12 cellular contexts compared by ENCODE assay signal in genomic region chr3:182364723-182365650, GRCh38.
DNase-seq lines count a peak whose midpoint lies in the region; TF ChIP-seq lines count a peak whose summit lies in the region.
"Had no signal": no experiment of that assay in that cellular context is flagged by ENCODE, and none has a peak within 500 bp of the region (broad histone marks: within the 10 kb centered on the region; RNA-seq: fewer than 3 reads in every experiment).

No MANE protein-coding gene starts in this region.

- H3K9me3 ChIP-seq in suprapubic skin (no peaks in the 10 kb centered on the region), ascending aorta (no peaks in the 10 kb centered on the region)

- DNase-seq in DMS 273 (lab: John Stamatoyannopoulos, UW; ENCODE audit: unreplicated experiment) (peak; percentile 61), DMS 273 treated with DMSO at 0.1 percent for 48 hours (lab: John Stamatoyannopoulos, UW) (no peak), SHP77 treated with DMSO at 0.1 percent for 48 hours (lab: John Stamatoyannopoulos, UW) (peak; percentile 96), hippocampal formation (lab: John Stamatoyannopoulos, UW) (peak; percentile 60 to 80), suprapubic skin (ENCODE audit: low spot score in 2 of 2) (no peak), GDM1 (lab: John Stamatoyannopoulos, UW) (no peak), ascending aorta (ENCODE audit: low spot score in 2 of 2) (no peak)
- no peak for DNase-seq in stimulated activated naive CD4-positive, alpha-beta T cell treated with Interleukin-2 at 50 U/mL for 16 hours (lab: John Stamatoyannopoulos, UW)
- DNase-seq: RPMI8226, small intestine had no signal

- 45% methylated on average over 20 of the region's 20 CpGs for WGBS in suprapubic skin

- H3K27me3 ChIP-seq in suprapubic skin = no peaks in the 10 kb centered on the region
- no peaks in the 10 kb centered on the region for H3K27me3 ChIP-seq in ascending aorta

- H3K27ac ChIP-seq in suprapubic skin (peak overlapping the region; percentile 51), ascending aorta (no peak overlapping the region)
- H3K27ac ChIP-seq: 22Rv1 had no signal

- no peak for TF ChIP-seq EP300 in suprapubic skin (IDR thresholded peaks at IDR 0.05)

- no peak for TF ChIP-seq POLR2A in suprapubic skin (IDR thresholded peaks at IDR 0.05)

- intact Hi-C loops in ascending aorta (cut with DNase I) = no loop called here

- TF ChIP-seq CTCF in suprapubic skin (IDR thresholded peaks at IDR 0.05) (no peak), ascending aorta (IDR thresholded peaks at IDR 0.05) (no peak)

- H3K4me1 ChIP-seq in suprapubic skin (no peaks in the 10 kb centered on the region), ascending aorta (no peaks in the 10 kb centered on the region)

- peak overlapping the region; percentile 22 for H3K4me3 ChIP-seq in suprapubic skin
- H3K4me3 ChIP-seq in ascending aorta = no peak overlapping the region
- H3K4me3 ChIP-seq: GM12878 had no signal

- H3K36me3 ChIP-seq in suprapubic skin = no peaks in the 10 kb centered on the region
- no peaks in the 10 kb centered on the region for H3K36me3 ChIP-seq in ascending aorta

Comparison
In these comparisons a context has a peak if more than half of its experiments do, and no peak if none do; other contexts are left out.
1. DNase-seq: peak in DMS 273 (single experiment), SHP77 treated with DMSO at 0.1 percent for 48 hours (single experiment) and hippocampal formation (2 of 2); none in DMS 273 treated with DMSO at 0.1 percent for 48 hours (single experiment), suprapubic skin (0 of 2), GDM1 (single experiment), ascending aorta (0 of 2) and stimulated activated naive CD4-positive, alpha-beta T cell treated with Interleukin-2 at 50 U/mL for 16 hours (single experiment).